ENCODE assay signal across 12 cellular contexts in the genomic region with DNA sequence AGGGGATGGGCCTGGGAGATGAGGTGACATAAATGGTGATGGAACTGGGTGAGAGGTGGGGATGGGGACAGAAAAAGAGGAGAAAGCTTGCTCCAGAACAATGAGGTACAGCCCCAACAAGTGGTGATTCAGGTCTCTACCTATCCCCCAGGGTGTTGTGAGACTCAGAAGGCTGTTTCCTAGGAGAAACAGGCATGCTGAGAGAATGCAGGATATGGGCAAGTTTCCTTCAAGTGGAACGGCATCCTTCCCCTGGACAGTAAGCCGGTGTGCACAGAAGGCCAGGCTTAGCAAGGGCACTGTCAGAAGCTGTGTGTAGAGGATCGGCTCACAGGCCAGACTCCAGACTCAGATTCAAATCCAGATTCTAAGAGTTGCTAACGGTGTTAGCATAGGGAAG. TPM values are rescaled to one million over a fixed set of nuclear protein-coding genes. Genes with fewer than 3 reads are reported as not detected.
DNase-seq lines count a peak whose midpoint lies in the region; ATAC-seq and TF ChIP-seq lines count a peak whose summit lies in the region.
"Had no signal": no experiment of that assay in that cellular context is flagged by ENCODE, and none has a peak within 500 bp of the region (broad histone marks: within the 10 kb centered on the region; RNA-seq: fewer than 3 reads in every experiment).

No MANE protein-coding gene starts in this region.

- peaks cover 38% of the 10 kb centered on the region for H3K4me1 Mint-ChIP-seq in activated T-cell treated with anti-CD3 and anti-CD28 coated beads, Interleukin-2, amount 50 U/mL, for 72 hours (ENCODE audit: low read depth)

- intact Hi-C loops in breast epithelium (cut with DNase I; ENCODE audit: low total_unique reads) (no loop called here), esophagus muscularis mucosa (cut with DNase I) (no loop called here)

- H3K4me3 Mint-ChIP-seq in activated T-cell treated with anti-CD3 and anti-CD28 coated beads, Interleukin-2, amount 50 U/mL, for 72 hours = no peak overlapping the region

- H3K9me3 ChIP-seq in HUES6 (ENCODE audit: control insufficient read depth, insufficient read depth, low read depth, low read length) (no peaks in the 10 kb centered on the region), breast epithelium (no peaks in the 10 kb centered on the region), esophagus muscularis mucosa (no peaks in the 10 kb centered on the region)
- H3K9me3 ChIP-seq: right atrium auricular region had no signal

- no peak for ATAC-seq in activated T-cell treated with anti-CD3 and anti-CD28 coated beads, Interleukin-2, amount 50 U/mL, for 72 hours (replicated peaks in 1 of 2)
- ATAC-seq: effector memory CD8-positive, alpha-beta T cell had no signal

- no peaks in the 10 kb centered on the region for H3K27me3 Mint-ChIP-seq in activated T-cell treated with anti-CD3 and anti-CD28 coated beads, Interleukin-2, amount 50 U/mL, for 72 hours (ENCODE audit: low read depth)
- H3K27me3 Mint-ChIP-seq: effector memory CD8-positive, alpha-beta T cell had no signal

- WGBS in esophagus muscularis mucosa = 93% methylated on average over 3 of the region's 4 CpGs

- H3K27ac ChIP-seq in HUES6 (ENCODE audit: low read depth, low read length) (peak overlapping the region; percentile 15; the same call in 1 of the 2 replicates), breast epithelium (peak overlapping the region; percentile 76 to 89), esophagus muscularis mucosa (replicated peaks in 1 of 4) (no peak overlapping the region)
- H3K27ac ChIP-seq: right atrium auricular region had no signal

- peaks cover 34% of the 10 kb centered on the region for H3K4me1 ChIP-seq in HUES6 (ENCODE audit: control insufficient read depth, insufficient read depth, low read length)
- H3K4me1 ChIP-seq in breast epithelium = no peaks in the 10 kb centered on the region
- peaks cover 0 to 14% (median 5%) of the 10 kb centered on the region in 4 donors for H3K4me1 ChIP-seq in esophagus muscularis mucosa

- in situ Hi-C loops in ACHN (cut with HindIII; ENCODE audit: low pct_ligation_motif_present, low pct_unique_long_range_greater_than_20kb, low sequenced_read_pairs) = no loop called here

- DNase-seq in ACHN = peak; percentile 59
- DNase-seq in breast epithelium (ENCODE audit: low spot score in 2 of 2) = peak in 1 of 2 donors; percentile 24
- peak; percentile 49 for DNase-seq in kidney glomerular epithelial cell (lab: John Stamatoyannopoulos, UW)
- no peak for DNase-seq in esophagus muscularis mucosa (ENCODE audit: extremely low spot score)
- DNase-seq in effector CD4-positive, alpha-beta T cell = no peak
- no peak for DNase-seq in activated T-cell treated with anti-CD3 and anti-CD28 coated beads, Interleukin-2, amount 50 U/mL, for 72 hours
- DNase-seq in iPS-NIHi11 (ENCODE audit: low spot score) = no peak
- DNase-seq: effector memory CD8-positive, alpha-beta T cell; T-helper 9 cell had no signal

- TF ChIP-seq POLR2A in breast epithelium (IDR thresholded peaks at IDR 0.05) (no peak), esophagus muscularis mucosa (IDR thresholded peaks at IDR 0.05; ENCODE audit: low read depth) (no peak)

- H3K36me3 ChIP-seq in HUES6 (ENCODE audit: control insufficient read depth, insufficient read depth, low read length) (peaks cover 6% of the 10 kb centered on the region; the same call in 1 of the 2 replicates), breast epithelium (no peaks in the 10 kb centered on the region), esophagus muscularis mucosa (peaks cover 0 to 17% (median 0%) of the 10 kb centered on the region in 4 donors)
- H3K36me3 ChIP-seq: right atrium auricular region had no signal

- no peaks in the 10 kb centered on the region for H3K9me3 Mint-ChIP-seq in activated T-cell treated with anti-CD3 and anti-CD28 coated beads, Interleukin-2, amount 50 U/mL, for 72 hours
- H3K9me3 Mint-ChIP-seq: effector memory CD8-positive, alpha-beta T cell had no signal

- H3K36me3 Mint-ChIP-seq in activated T-cell treated with anti-CD3 and anti-CD28 coated beads, Interleukin-2, amount 50 U/mL, for 72 hours (ENCODE audit: insufficient read depth in 2 of 2) = peaks cover 1 to 4% of the 10 kb centered on the region in 2 donors

- H3K4me3 ChIP-seq in HUES6 (ENCODE audit: low read depth, low read length) (no peak overlapping the region), breast epithelium (no peak overlapping the region), esophagus muscularis mucosa (no peak overlapping the region)
- H3K4me3 ChIP-seq: right atrium auricular region had no signal

- H3K27me3 ChIP-seq in HUES6 (ENCODE audit: control insufficient read depth, insufficient read depth, low read length) (no peaks in the 10 kb centered on the region), breast epithelium (no peaks in the 10 kb centered on the region), esophagus muscularis mucosa (no peaks in the 10 kb centered on the region)
- H3K27me3 ChIP-seq: right atrium auricular region had no signal

- no peak for TF ChIP-seq EP300 in esophagus muscularis mucosa (IDR thresholded peaks at IDR 0.05)

- peak overlapping the region; percentile 6 for H3K9ac ChIP-seq in HUES6 (ENCODE audit: low read length)

- no peak overlapping the region for H3K27ac Mint-ChIP-seq in activated T-cell treated with anti-CD3 and anti-CD28 coated beads, Interleukin-2, amount 50 U/mL, for 72 hours

- TF ChIP-seq CTCF in breast epithelium (IDR thresholded peaks at IDR 0.05) (no peak), esophagus muscularis mucosa (IDR thresholded peaks at IDR 0.05) (no peak)

RNA-seq across cellular contexts. Expression of a gene that starts 34.1 kb away (rescaled TPM):
- 1 to 10 TPM in 1 of 3 donors, under 1 TPM in 2; 0.33 to 1.5 (median 0.96) TPM for total RNA-seq in breast epithelium
- total RNA-seq in esophagus muscularis mucosa = under 1 TPM in 1 of 4 donors, not detected in 3; 0.23 TPM
- total RNA-seq in activated T-cell treated with anti-CD3 and anti-CD28 coated beads, Interleukin-2, amount 50 U/mL, for 72 hours = 10 to 100 TPM in 1 of 2 donors, 1 to 10 TPM in 1; 9.7 to 12.9 TPM
- total RNA-seq: myocyte had no signal

Comparison
In these comparisons a context has a peak if more than half of its experiments do, and no peak if none do; other contexts are left out.
1. DNase-seq: peak in ACHN (single experiment) and kidney glomerular epithelial cell (single experiment); none in esophagus muscularis mucosa (single experiment), effector CD4-positive, alpha-beta T cell (single experiment), activated T-cell treated with anti-CD3 and anti-CD28 coated beads, Interleukin-2, amount 50 U/mL, for 72 hours (0 of 2) and iPS-NIHi11 (single experiment).
2. H3K27ac ChIP-seq: peak in HUES6 (single experiment) and breast epithelium (2 of 2); none in esophagus muscularis mucosa (0 of 4).
3. RNA of a gene that starts 34.1 kb away (total RNA-seq): 9.7 to 12.9 TPM in activated T-cell treated with anti-CD3 and anti-CD28 coated beads, Interleukin-2, amount 50 U/mL, for 72 hours; 0.33 to 1.5 TPM in breast epithelium and 0.23 TPM in esophagus muscularis mucosa; every median in the first group is over 4 times any median in the second.